Comparison of ENCODE assay signal across 11 cellular contexts in the genomic region with DNA sequence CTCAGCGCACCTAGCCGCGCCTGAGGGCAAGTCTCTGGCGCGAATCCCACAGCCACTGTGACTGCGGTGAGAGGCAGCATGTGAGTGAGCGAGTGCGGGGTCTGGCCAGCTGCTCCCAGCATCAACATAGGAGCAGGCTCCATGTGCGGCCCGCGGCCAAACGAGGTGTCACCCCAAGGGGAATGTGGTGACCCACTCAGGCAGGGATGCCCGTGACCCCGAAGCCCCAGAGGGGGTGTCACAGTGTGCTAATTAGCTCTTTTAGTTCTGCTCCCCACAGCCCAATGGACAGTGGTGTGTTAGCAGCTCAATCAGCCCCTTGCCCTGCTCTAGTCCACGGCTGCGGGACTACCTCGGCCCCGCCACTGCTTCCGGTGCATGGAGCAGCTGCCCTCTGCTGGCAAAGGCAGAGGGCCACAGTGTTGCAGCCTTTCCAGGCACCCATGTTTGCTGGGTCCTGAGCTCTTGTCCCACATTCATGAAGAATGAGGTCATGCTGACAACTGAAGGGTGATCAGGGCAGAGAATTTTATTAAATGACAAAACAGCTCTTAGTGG.
DNase-seq lines count a peak whose midpoint lies in the region; TF ChIP-seq lines count a peak whose summit lies in the region.
"Had no signal": no experiment of that assay in that cellular context is flagged by ENCODE, and none has a peak within 500 bp of the region (broad histone marks: within the 10 kb centered on the region; RNA-seq: fewer than 3 reads in every experiment).

No MANE protein-coding gene starts in this region.

- H3F3A ChIP-seq in SK-N-SH (replicated peaks; ENCODE audit: insufficient read depth), result no peaks in the 10 kb centered on the region

- no peak overlapping the region for H3K4me2 ChIP-seq in SK-N-SH

- peak; percentile 41; the same call in 1 of the 2 replicates for TF ChIP-seq CTCF in SK-N-SH (IDR thresholded peaks at IDR 0.05)

- POLR2A ChIA-PET in SK-N-SH (lab: Yijun Ruan, JAX), result no interaction called here

- no peaks in the 10 kb centered on the region for H3K27me3 ChIP-seq in H7 (ENCODE audit: control insufficient read depth, insufficient read depth, low read length)
- H3K27me3 ChIP-seq in SK-N-SH (ENCODE audit: insufficient read depth), result no peaks in the 10 kb centered on the region

- no peaks in the 10 kb centered on the region for H3K9me3 ChIP-seq in SK-N-SH
- H3K9me3 ChIP-seq: neutrophil had no signal

- CTCF ChIA-PET in SK-N-SH (lab: Yijun Ruan, JAX), result interaction anchor here (0.6 to 1.5 kb wide), 6 partner anchors 8 to 1825 kb away, joined by 3 to 4 read pairs (median 3); no protein-coding TSS in a partner anchor

- H3K4me1 ChIP-seq in SK-N-SH (ENCODE audit: control insufficient read depth in 1 of 2, insufficient read depth in 2 of 2, low read depth in 1 of 2, low read length in 1 of 2), result no peaks in the 10 kb centered on the region; a peak in 1 of 4 replicates

- TF ChIP-seq RAD21 in SK-N-SH (IDR thresholded peaks at IDR 0.05; ENCODE audit: low read length), result peak; percentile 30; the same call in 1 of the 2 replicates

- 78% methylated on average over 18 of the region's 19 CpGs for WGBS in SK-N-SH (ENCODE audit: low lambda C conversion rate)

- H3K36me3 ChIP-seq in H7 (replicated peaks; ENCODE audit: control insufficient read depth, insufficient read depth, low read length), result no peaks in the 10 kb centered on the region
- H3K36me3 ChIP-seq in SK-N-SH (replicated peaks in 1 of 2; ENCODE audit: control insufficient read depth in 1 of 2, insufficient read depth in 2 of 2, low read length in 1 of 2), result no peaks in the 10 kb centered on the region
- H3K36me3 ChIP-seq: neutrophil had no signal

- H3K9me2 ChIP-seq in SK-N-SH, result no peaks in the 10 kb centered on the region

- no peaks in the 10 kb centered on the region for H3K79me2 ChIP-seq in SK-N-SH (ENCODE audit: insufficient read depth)

- no peaks in the 10 kb centered on the region for H4K20me1 ChIP-seq in SK-N-SH (ENCODE audit: insufficient read depth)

- H2AFZ ChIP-seq in SK-N-SH (ENCODE audit: low read depth), result no peak overlapping the region

- H3K9ac ChIP-seq in SK-N-SH, result no peak overlapping the region

- H3K27ac ChIP-seq in SK-N-SH (ENCODE audit: low read depth in 2 of 2, low read length in 1 of 2), result no peak overlapping the region
- H3K27ac ChIP-seq: neutrophil had no signal

- TF ChIP-seq EP300 in SK-N-SH (IDR thresholded peaks at IDR 0.05; ENCODE audit: borderline replicate concordance in 1 of 2, low read depth in 1 of 2, low read length in 1 of 2), result no peak

- H3K4me3 ChIP-seq in H7 (ENCODE audit: insufficient read depth, low read depth, low read length), result peak overlapping the region; percentile 14; the same call in 1 of the 2 replicates
- no peak overlapping the region for H3K4me3 ChIP-seq in SK-N-SH (ENCODE audit: low read depth in 2 of 2, low read length in 1 of 2)

- DNase-seq in EH (ENCODE audit: low read depth) (peak; percentile 50), H7 (peak; percentile 71), SK-N-SH (peak; percentile 47), islet precursor cell (peak; percentile 95), RPMI8226 (no peak), kidney glomerular epithelial cell (lab: John Stamatoyannopoulos, UW) (no peak), COLO829 (ENCODE audit: low spot score) (no peak), NCI-H2029 (lab: John Stamatoyannopoulos, UW) (no peak)
- DNase-seq: hippocampal formation, NCI-H2029 treated with DMSO at 0.1 percent for 48 hours had no signal

TF ChIP-seq in SK-N-SH, 30 proteins besides CTCF, POLR2A, EP300 and RAD21:
- TF ChIP-seq, protein P1, sequence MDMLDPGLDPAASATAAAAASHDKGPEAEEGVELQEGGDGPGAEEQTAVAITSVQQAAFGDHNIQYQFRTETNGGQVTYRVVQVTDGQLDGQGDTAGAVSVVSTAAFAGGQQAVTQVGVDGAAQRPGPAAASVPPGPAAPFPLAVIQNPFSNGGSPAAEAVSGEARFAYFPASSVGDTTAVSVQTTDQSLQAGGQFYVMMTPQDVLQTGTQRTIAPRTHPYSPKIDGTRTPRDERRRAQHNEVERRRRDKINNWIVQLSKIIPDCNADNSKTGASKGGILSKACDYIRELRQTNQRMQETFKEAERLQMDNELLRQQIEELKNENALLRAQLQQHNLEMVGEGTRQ (IDR thresholded peaks at IDR 0.05; ENCODE audit: borderline replicate concordance, low read depth, low read length), result no peak
- no peak for TF ChIP-seq NFIC (IDR thresholded peaks at IDR 0.05; ENCODE audit: borderline replicate concordance)
- no peak for TF ChIP-seq TCF12 (IDR thresholded peaks at IDR 0.05)
- no peak for TF ChIP-seq NRF1 (IDR thresholded peaks at IDR 0.05; ENCODE audit: low read depth, low read length)
- no peak for TF ChIP-seq GATA2 (CRISPR knock-in tag; IDR thresholded peaks at IDR 0.05)
- TF ChIP-seq RXRA (IDR thresholded peaks at IDR 0.05; ENCODE audit: borderline replicate concordance, low read depth), result no peak
- no peak for TF ChIP-seq RFX5 (IDR thresholded peaks at IDR 0.05; ENCODE audit: low read length)
- no peak for TF ChIP-seq FOSL2 (IDR thresholded peaks at IDR 0.05; ENCODE audit: borderline replicate concordance, low read depth)
- no peak for TF ChIP-seq MEF2A (IDR thresholded peaks at IDR 0.05; ENCODE audit: borderline replicate concordance, low read depth)
- TF ChIP-seq, protein P2, sequence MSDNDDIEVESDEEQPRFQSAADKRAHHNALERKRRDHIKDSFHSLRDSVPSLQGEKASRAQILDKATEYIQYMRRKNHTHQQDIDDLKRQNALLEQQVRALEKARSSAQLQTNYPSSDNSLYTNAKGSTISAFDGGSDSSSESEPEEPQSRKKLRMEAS (IDR thresholded peaks at IDR 0.05; ENCODE audit: low read depth), result no peak
- TF ChIP-seq, protein P3, sequence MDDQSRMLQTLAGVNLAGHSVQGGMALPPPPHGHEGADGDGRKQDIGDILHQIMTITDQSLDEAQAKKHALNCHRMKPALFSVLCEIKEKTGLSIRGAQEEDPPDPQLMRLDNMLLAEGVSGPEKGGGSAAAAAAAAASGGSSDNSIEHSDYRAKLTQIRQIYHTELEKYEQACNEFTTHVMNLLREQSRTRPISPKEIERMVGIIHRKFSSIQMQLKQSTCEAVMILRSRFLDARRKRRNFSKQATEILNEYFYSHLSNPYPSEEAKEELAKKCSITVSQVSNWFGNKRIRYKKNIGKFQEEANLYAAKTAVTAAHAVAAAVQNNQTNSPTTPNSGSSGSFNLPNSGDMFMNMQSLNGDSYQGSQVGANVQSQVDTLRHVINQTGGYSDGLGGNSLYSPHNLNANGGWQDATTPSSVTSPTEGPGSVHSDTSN (IDR thresholded peaks at IDR 0.05), result no peak
- TF ChIP-seq CHD2 (IDR thresholded peaks at IDR 0.05; ENCODE audit: low read length, partially characterized antibody), result no peak
- TF ChIP-seq, protein P4, sequence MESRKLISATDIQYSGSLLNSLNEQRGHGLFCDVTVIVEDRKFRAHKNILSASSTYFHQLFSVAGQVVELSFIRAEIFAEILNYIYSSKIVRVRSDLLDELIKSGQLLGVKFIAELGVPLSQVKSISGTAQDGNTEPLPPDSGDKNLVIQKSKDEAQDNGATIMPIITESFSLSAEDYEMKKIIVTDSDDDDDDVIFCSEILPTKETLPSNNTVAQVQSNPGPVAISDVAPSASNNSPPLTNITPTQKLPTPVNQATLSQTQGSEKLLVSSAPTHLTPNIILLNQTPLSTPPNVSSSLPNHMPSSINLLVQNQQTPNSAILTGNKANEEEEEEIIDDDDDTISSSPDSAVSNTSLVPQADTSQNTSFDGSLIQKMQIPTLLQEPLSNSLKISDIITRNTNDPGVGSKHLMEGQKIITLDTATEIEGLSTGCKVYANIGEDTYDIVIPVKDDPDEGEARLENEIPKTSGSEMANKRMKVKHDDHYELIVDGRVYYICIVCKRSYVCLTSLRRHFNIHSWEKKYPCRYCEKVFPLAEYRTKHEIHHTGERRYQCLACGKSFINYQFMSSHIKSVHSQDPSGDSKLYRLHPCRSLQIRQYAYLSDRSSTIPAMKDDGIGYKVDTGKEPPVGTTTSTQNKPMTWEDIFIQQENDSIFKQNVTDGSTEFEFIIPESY (IDR thresholded peaks at IDR 0.05; ENCODE audit: borderline replicate concordance, low read depth), result no peak
- no peak for TF ChIP-seq GABPA (IDR thresholded peaks at IDR 0.05; ENCODE audit: low read depth)
- TF ChIP-seq FOXJ3 (CRISPR knock-in tag; IDR thresholded peaks at IDR 0.05), result no peak

Comparison
In these comparisons a context has a peak if more than half of its experiments do, and no peak if none do; other contexts are left out.
1. DNase-seq: peak in EH (single experiment), H7 (single experiment), SK-N-SH (single experiment) and islet precursor cell (single experiment); none in RPMI8226 (single experiment), kidney glomerular epithelial cell (single experiment), COLO829 (single experiment) and NCI-H2029 (single experiment).